ENCODE assay signal across 23 cellular contexts in genomic region chr4:141971854-141972253, GRCh38.
DNase-seq lines count a peak whose midpoint lies in the region; ATAC-seq and TF ChIP-seq lines count a peak whose summit lies in the region.
"Had no signal": no experiment of that assay in that cellular context is flagged by ENCODE, and none has a peak within 500 bp of the region (broad histone marks: within the 10 kb centered on the region; RNA-seq: fewer than 3 reads in every experiment).

No MANE protein-coding gene starts in this region.

- TF ChIP-seq POLR2A in NB4 (IDR thresholded peaks at IDR 0.05; ENCODE audit: extremely low read depth, insufficient read length), result no peak

- H3K4me3 Mint-ChIP-seq in endothelial cell (ENCODE audit: unreplicated experiment), result no peak overlapping the region
- no peak overlapping the region for H3K4me3 Mint-ChIP-seq in activated CD4-positive, alpha-beta memory T cell treated with anti-CD3 and anti-CD28 coated beads for 36 hours
- no peak overlapping the region for H3K4me3 Mint-ChIP-seq in naive thymus-derived CD4-positive, alpha-beta T cell
- H3K4me3 Mint-ChIP-seq: CD8-positive, alpha-beta T cell; IgD-negative memory B cell had no signal

- H3K9me3 Mint-ChIP-seq in endothelial cell (ENCODE audit: unreplicated experiment), result no peaks in the 10 kb centered on the region
- H3K9me3 Mint-ChIP-seq in activated CD4-positive, alpha-beta memory T cell treated with anti-CD3 and anti-CD28 coated beads for 36 hours, result peaks cover 12% of the 10 kb centered on the region
- H3K9me3 Mint-ChIP-seq in naive thymus-derived CD4-positive, alpha-beta T cell, result peaks cover 4 to 26% (median 16%) of the 10 kb centered on the region in 11 donors

- no peak overlapping the region for H3K27ac ChIP-seq in naive thymus-derived CD4-positive, alpha-beta T cell (ENCODE audit: low read depth, low read length)
- H3K27ac ChIP-seq: BLaER1 treated with 17β-estradiol and CSF1 and Interleukin-3, amounts not matched to agents 10 nM and 100 nM; Peyer's patch; SJCRH30 had no signal

- POLR2A ChIA-PET in activated CD4-positive, alpha-beta memory T cell treated with anti-CD3 and anti-CD28 coated beads for 36 hours (lab: Charles Lee), result no interaction called here
- POLR2A ChIA-PET in naive thymus-derived CD4-positive, alpha-beta T cell (lab: Charles Lee), result no interaction called here

- no peaks in the 10 kb centered on the region for H3K27me3 ChIP-seq in naive thymus-derived CD4-positive, alpha-beta T cell (ENCODE audit: control insufficient read depth in 2 of 2, insufficient read depth in 2 of 2, low read length in 2 of 2)
- H3K27me3 ChIP-seq: BLaER1 treated with 17β-estradiol and CSF1 and Interleukin-3, amounts not matched to agents 10 nM and 100 nM; MG63; Peyer's patch; SJCRH30 had no signal

- H3K36me3 ChIP-seq in naive thymus-derived CD4-positive, alpha-beta T cell (ENCODE audit: control insufficient read depth in 2 of 3, insufficient read depth in 3 of 3, low read length in 3 of 3), result no peaks in the 10 kb centered on the region
- H3K36me3 ChIP-seq: BLaER1 treated with 17β-estradiol and CSF1 and Interleukin-3, amounts not matched to agents 10 nM and 100 nM; MG63; Peyer's patch; SJCRH30 had no signal

- no peak for ATAC-seq in naive thymus-derived CD4-positive, alpha-beta T cell
- ATAC-seq: CD8-positive, alpha-beta T cell had no signal

- no peaks in the 10 kb centered on the region for H3K4me1 ChIP-seq in naive thymus-derived CD4-positive, alpha-beta T cell (ENCODE audit: control insufficient read depth in 2 of 2, insufficient read depth in 2 of 2, low read length in 2 of 2)
- H3K4me1 ChIP-seq: Peyer's patch, SJCRH30 had no signal

- CTCF ChIA-PET in activated CD4-positive, alpha-beta memory T cell treated with anti-CD3 and anti-CD28 coated beads for 36 hours (lab: Charles Lee), result no interaction called here
- CTCF ChIA-PET in naive thymus-derived CD4-positive, alpha-beta T cell (lab: Charles Lee), result no interaction called here

- H3K4me1 Mint-ChIP-seq in endothelial cell (ENCODE audit: unreplicated experiment), result no peaks in the 10 kb centered on the region
- no peaks in the 10 kb centered on the region for H3K4me1 Mint-ChIP-seq in activated CD4-positive, alpha-beta memory T cell treated with anti-CD3 and anti-CD28 coated beads for 36 hours (ENCODE audit: low read depth)
- no peaks in the 10 kb centered on the region for H3K4me1 Mint-ChIP-seq in naive thymus-derived CD4-positive, alpha-beta T cell

- H3K36me3 Mint-ChIP-seq in endothelial cell (ENCODE audit: low read depth, unreplicated experiment), result peaks cover 7% of the 10 kb centered on the region
- no peaks in the 10 kb centered on the region for H3K36me3 Mint-ChIP-seq in activated CD4-positive, alpha-beta memory T cell treated with anti-CD3 and anti-CD28 coated beads for 36 hours
- H3K36me3 Mint-ChIP-seq in naive thymus-derived CD4-positive, alpha-beta T cell, result no peaks in the 10 kb centered on the region
- H3K36me3 Mint-ChIP-seq: CD8-positive, alpha-beta T cell had no signal

- DNase-seq in GM12865 (ENCODE audit: low read depth) (peak; percentile 6), NB4 (ENCODE audit: low read depth) (peak; percentile 4), endothelial cell (ENCODE audit: low spot score) (no peak), epidermal melanocyte (ENCODE audit: insufficient read length, low spot score) (no peak)
- DNase-seq in activated CD8-positive, alpha-beta memory T cell treated with anti-CD3 and anti-CD28 coated beads for 24 hours, result no peak
- no peak for DNase-seq in activated CD4-positive, alpha-beta memory T cell treated with anti-CD3 and anti-CD28 coated beads for 36 hours
- DNase-seq in naive thymus-derived CD4-positive, alpha-beta T cell, result no peak
- DNase-seq: CD8-positive, alpha-beta T cell; DMS53; GF-D8; Karpas-422; MG63; NCI-H1092; NCI-H1436; NCI-H1930; NCI-H2227 treated with DMSO at 0.1 percent for 48 hours; NCI-H510A; NCI-H774; Peyer's patch; SJCRH30; T-helper 1 cell had no signal

- H3K27ac Mint-ChIP-seq in endothelial cell (ENCODE audit: unreplicated experiment), result peak overlapping the region; percentile 41
- no peak overlapping the region for H3K27ac Mint-ChIP-seq in activated CD4-positive, alpha-beta memory T cell treated with anti-CD3 and anti-CD28 coated beads for 36 hours
- H3K27ac Mint-ChIP-seq in naive thymus-derived CD4-positive, alpha-beta T cell, result no peak overlapping the region
- H3K27ac Mint-ChIP-seq: CD8-positive, alpha-beta T cell; IgD-negative memory B cell had no signal

- intact Hi-C loops in activated CD4-positive, alpha-beta memory T cell treated with anti-CD3 and anti-CD28 coated beads for 36 hours (cut with micrococcal nuclease), result no loop called here
- intact Hi-C loops in naive thymus-derived CD4-positive, alpha-beta T cell (cut with micrococcal nuclease), result no loop called here

- TF ChIP-seq CTCF in GM12865 (IDR thresholded peaks at IDR 0.05; ENCODE audit: insufficient read depth, low read depth, low read length, missing control alignments) (no peak), NB4 (IDR thresholded peaks at IDR 0.05; ENCODE audit: low read depth, low read length) (no peak), endothelial cell (IDR thresholded peaks at IDR 0.05; ENCODE audit: unreplicated experiment) (no peak)

- peaks cover 2% of the 10 kb centered on the region for H3K27me3 Mint-ChIP-seq in endothelial cell (ENCODE audit: unreplicated experiment)
- peaks cover 2% of the 10 kb centered on the region for H3K27me3 Mint-ChIP-seq in activated CD4-positive, alpha-beta memory T cell treated with anti-CD3 and anti-CD28 coated beads for 36 hours
- H3K27me3 Mint-ChIP-seq in naive thymus-derived CD4-positive, alpha-beta T cell, result peaks cover 0 to 11% (median 10%) of the 10 kb centered on the region in 5 donors
- H3K27me3 Mint-ChIP-seq: IgD-negative memory B cell had no signal

- no peaks in the 10 kb centered on the region for H3K9me3 ChIP-seq in naive thymus-derived CD4-positive, alpha-beta T cell (ENCODE audit: control insufficient read depth in 2 of 3, low read length in 3 of 3)
- H3K9me3 ChIP-seq: Peyer's patch, SJCRH30 had no signal

- H3K4me3 ChIP-seq in GM12865 (ENCODE audit: low read depth, low read length) (no peak overlapping the region), NB4 (ENCODE audit: low read depth, low read length) (no peak overlapping the region)
- no peak overlapping the region for H3K4me3 ChIP-seq in naive thymus-derived CD4-positive, alpha-beta T cell (ENCODE audit: low read length)
- H3K4me3 ChIP-seq: BLaER1 treated with 17β-estradiol and CSF1 and Interleukin-3, amounts not matched to agents 10 nM and 100 nM; MG63; Peyer's patch; SJCRH30 had no signal

Comparison
In these comparisons a context has a peak if more than half of its experiments do, and no peak if none do; other contexts are left out.
1. DNase-seq: peak in GM12865 (single experiment) and NB4 (single experiment); none in endothelial cell (single experiment), activated CD8-positive, alpha-beta memory T cell treated with anti-CD3 and anti-CD28 coated beads for 24 hours (single experiment), activated CD4-positive, alpha-beta memory T cell treated with anti-CD3 and anti-CD28 coated beads for 36 hours (single experiment), naive thymus-derived CD4-positive, alpha-beta T cell (0 of 9) and epidermal melanocyte (single experiment).